Comparison of ENCODE assay signal across 8 cellular contexts in genomic region chr4:88211473-88212252, GRCh38. TPM values are rescaled to one million over a fixed set of nuclear protein-coding genes. Genes with fewer than 3 reads are reported as not detected.
A peak's percentile ranks its signal among the peaks of the same experiment; 100 is the strongest.
DNase-seq lines count a peak whose midpoint lies in the region; TF ChIP-seq lines count a peak whose summit lies in the region.

No MANE protein-coding gene starts in this region.

- no peaks in the 10 kb centered on the region for H3K36me3 ChIP-seq in HAP-1 (replicated peaks)

- no peak overlapping the region for H3K27ac Mint-ChIP-seq in activated T-helper 1 cell treated with anti-CD3 and anti-CD28 coated beads, Interleukin-12 subunit alpha, Interleukin-12 subunit beta, Interleukin-2, Interleukin-4 antibody, amounts not matched to agents 30 ng/mL and 10 ng/mL and 1 ng/mL, durations not matched to agents 14 hours and 24 hours and 36 hours
- no peak overlapping the region for H3K27ac Mint-ChIP-seq in glutamatergic neuron (ENCODE audit: unreplicated experiment)

- H3K27me3 Mint-ChIP-seq in activated T-helper 1 cell treated with anti-CD3 and anti-CD28 coated beads, Interleukin-12 subunit alpha, Interleukin-12 subunit beta, Interleukin-2, Interleukin-4 antibody, amounts not matched to agents 30 ng/mL and 10 ng/mL and 1 ng/mL, durations not matched to agents 14 hours and 24 hours and 36 hours (ENCODE audit: insufficient read depth) = peaks cover 9% of the 10 kb centered on the region
- H3K27me3 Mint-ChIP-seq in glutamatergic neuron (ENCODE audit: unreplicated experiment) = no peaks in the 10 kb centered on the region

- no peaks in the 10 kb centered on the region for H3K36me3 Mint-ChIP-seq in activated T-helper 1 cell treated with anti-CD3 and anti-CD28 coated beads, Interleukin-12 subunit alpha, Interleukin-12 subunit beta, Interleukin-2, Interleukin-4 antibody, amounts not matched to agents 30 ng/mL and 10 ng/mL and 1 ng/mL, durations not matched to agents 14 hours and 24 hours and 36 hours (ENCODE audit: low read depth)
- no peaks in the 10 kb centered on the region for H3K36me3 Mint-ChIP-seq in glutamatergic neuron (ENCODE audit: unreplicated experiment)

- no peak overlapping the region for H3K4me3 ChIP-seq in HAP-1
- H3K4me3 ChIP-seq in retinal pigment epithelial cell (ENCODE audit: low read length) = no peak overlapping the region

- H3K4me3 Mint-ChIP-seq in activated T-helper 1 cell treated with anti-CD3 and anti-CD28 coated beads, Interleukin-12 subunit alpha, Interleukin-12 subunit beta, Interleukin-2, Interleukin-4 antibody, amounts not matched to agents 30 ng/mL and 10 ng/mL and 1 ng/mL, durations not matched to agents 14 hours and 24 hours and 36 hours = no peak overlapping the region
- H3K4me3 Mint-ChIP-seq in glutamatergic neuron (ENCODE audit: unreplicated experiment) = no peak overlapping the region

- H3K9me3 Mint-ChIP-seq in activated T-helper 1 cell treated with anti-CD3 and anti-CD28 coated beads, Interleukin-12 subunit alpha, Interleukin-12 subunit beta, Interleukin-2, Interleukin-4 antibody, amounts not matched to agents 30 ng/mL and 10 ng/mL and 1 ng/mL, durations not matched to agents 14 hours and 24 hours and 36 hours = no peaks in the 10 kb centered on the region
- H3K9me3 Mint-ChIP-seq in glutamatergic neuron (ENCODE audit: unreplicated experiment) = no peaks in the 10 kb centered on the region

- in situ Hi-C loops in HAP-1 (cut with MboI; ENCODE audit: low sequenced_read_pairs) = loop anchor here (5.0 to 25.0 kb wide), 3 partner anchors 179 to 524 kb away; no protein-coding TSS in a partner anchor

- H3K9me3 ChIP-seq in HAP-1 = no peaks in the 10 kb centered on the region

- peak; percentile 69 for TF ChIP-seq CTCF in glutamatergic neuron (IDR thresholded peaks at IDR 0.05; ENCODE audit: partially characterized antibody, unreplicated experiment)
- TF ChIP-seq CTCF in retinal pigment epithelial cell (conservative IDR thresholded peaks at IDR 0.05; ENCODE audit: low read depth, low read length) = peak; percentile 53

- intact Hi-C loops in activated T-helper 1 cell treated with anti-CD3 and anti-CD28 coated beads, Interleukin-12 subunit alpha, Interleukin-12 subunit beta, Interleukin-2, Interleukin-4 antibody, amounts not matched to agents 30 ng/mL and 10 ng/mL and 1 ng/mL, durations not matched to agents 14 hours and 24 hours and 36 hours (cut with micrococcal nuclease) = loop anchor here (1.0 to 5.0 kb wide), 7 partner anchors 54 to 834 kb away; partner anchors contain the start of gene ABCG2

- H3K27me3 ChIP-seq in HAP-1 (ENCODE audit: low read depth) = peaks cover 7% of the 10 kb centered on the region; the same call in 1 of the 2 replicates

- DNase-seq in activated T-cell treated with anti-CD3 and anti-CD28 coated beads for 24 hours (ENCODE audit: low read depth) (peak; percentile 37), HAP-1 (ENCODE audit: low spot score in 2 of 2) (peak; percentile 28 to 64), NCI-H460 (ENCODE audit: extremely low read depth, low read depth) (peak; percentile 52), glutamatergic neuron (no peak), retinal pigment epithelial cell (ENCODE audit: low read depth) (no peak), D341Med (ENCODE audit: low spot score) (no peak)
- no peak for DNase-seq in activated T-cell treated with anti-CD3 and anti-CD28 coated beads, Interleukin-2, amount 50 U/mL, for 1 hour
- DNase-seq in activated T-helper 1 cell treated with anti-CD3 and anti-CD28 coated beads, Interleukin-12 subunit alpha, Interleukin-12 subunit beta, Interleukin-2, Interleukin-4 antibody, amounts not matched to agents 30 ng/mL and 10 ng/mL and 1 ng/mL, durations not matched to agents 14 hours and 24 hours and 36 hours (ENCODE audit: low spot score) = peak; percentile 34

- H3K4me1 Mint-ChIP-seq in activated T-helper 1 cell treated with anti-CD3 and anti-CD28 coated beads, Interleukin-12 subunit alpha, Interleukin-12 subunit beta, Interleukin-2, Interleukin-4 antibody, amounts not matched to agents 30 ng/mL and 10 ng/mL and 1 ng/mL, durations not matched to agents 14 hours and 24 hours and 36 hours (ENCODE audit: low read depth) = no peaks in the 10 kb centered on the region
- H3K4me1 Mint-ChIP-seq in glutamatergic neuron (ENCODE audit: low read depth, unreplicated experiment) = no peaks in the 10 kb centered on the region

- no peaks in the 10 kb centered on the region for H3K4me1 ChIP-seq in HAP-1

RNA-seq across cellular contexts. Expression of gene ABCG2, which starts 53.2 kb away (rescaled TPM):
- 37.4 and 41.7 TPM in 2 replicates for total RNA-seq in NCI-H460 (2014; rRNA removed; shearing (Covaris generic))
- 46.2 and 54.6 TPM in 2 replicates for polyA plus RNA-seq in NCI-H460 (2014; cell fraction: nucleus; rRNA removed)
- 0.34 TPM in 2 replicates for total RNA-seq in activated T-helper 1 cell treated with anti-CD3 and anti-CD28 coated beads, Interleukin-12 subunit alpha, Interleukin-12 subunit beta, Interleukin-2, Interleukin-4 antibody, amounts not matched to agents 30 ng/mL and 10 ng/mL and 1 ng/mL, durations not matched to agents 14 hours and 24 hours and 36 hours
- total RNA-seq in glutamatergic neuron (ENCODE audit: unreplicated experiment) = not detected

Comparison
In these comparisons a context has a peak if more than half of its experiments do, and no peak if none do; other contexts are left out.
1. DNase-seq: peak in activated T-cell treated with anti-CD3 and anti-CD28 coated beads for 24 hours (single experiment), HAP-1 (2 of 2), NCI-H460 (single experiment) and activated T-helper 1 cell treated with anti-CD3 and anti-CD28 coated beads, Interleukin-12 subunit alpha, Interleukin-12 subunit beta, Interleukin-2, Interleukin-4 antibody, amounts not matched to agents 30 ng/mL and 10 ng/mL and 1 ng/mL, durations not matched to agents 14 hours and 24 hours and 36 hours (single experiment); none in activated T-cell treated with anti-CD3 and anti-CD28 coated beads, Interleukin-2, amount 50 U/mL, for 1 hour (single experiment), glutamatergic neuron (single experiment), retinal pigment epithelial cell (single experiment) and D341Med (single experiment).
2. RNA of gene ABCG2, which starts 53.2 kb away (total RNA-seq): 37.4 to 41.7 TPM in NCI-H460; 0.34 TPM in activated T-helper 1 cell treated with anti-CD3 and anti-CD28 coated beads, Interleukin-12 subunit alpha, Interleukin-12 subunit beta, Interleukin-2, Interleukin-4 antibody, amounts not matched to agents 30 ng/mL and 10 ng/mL and 1 ng/mL, durations not matched to agents 14 hours and 24 hours and 36 hours and not detected in glutamatergic neuron (single experiment); every median in the first group is over 10 times any median in the second.